In the genomic region with DNA sequence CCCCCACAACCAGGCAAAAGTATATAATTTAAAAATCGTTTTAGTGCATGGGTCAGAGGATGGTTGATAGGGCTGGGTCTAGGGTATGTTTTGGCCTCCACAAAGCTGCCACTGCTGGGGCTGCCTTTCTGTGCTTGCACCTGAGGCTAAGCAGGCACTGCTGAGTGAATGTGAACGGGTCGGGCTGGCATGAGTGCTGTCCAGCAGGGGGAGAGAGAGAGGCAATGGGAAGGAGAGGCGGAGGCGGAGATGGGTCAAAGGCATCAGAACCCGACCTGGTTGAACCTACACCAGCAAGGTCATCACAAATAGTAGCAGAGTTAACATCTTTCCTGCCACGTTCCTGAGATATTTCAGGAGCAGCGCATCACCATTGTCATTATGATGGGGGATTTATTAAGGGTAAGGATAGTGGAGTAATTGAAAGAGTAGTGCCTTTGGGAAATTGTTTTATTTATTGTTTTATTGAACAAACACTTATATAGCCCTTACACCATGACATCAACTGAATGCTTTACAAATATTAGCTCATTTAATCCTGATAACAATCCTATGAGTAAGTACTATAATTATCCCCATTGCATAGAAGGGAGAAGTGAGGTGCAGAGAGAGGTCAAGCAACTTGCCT, we compare ENCODE assay signal across 9 cellular contexts. TPM values are rescaled to one million over a fixed set of nuclear protein-coding genes. Genes with fewer than 3 reads are reported as not detected.
DNase-seq lines count a peak whose midpoint lies in the region; ATAC-seq and TF ChIP-seq lines count a peak whose summit lies in the region.
"Had no signal": no experiment of that assay in that cellular context is flagged by ENCODE, and none has a peak within 500 bp of the region (broad histone marks: within the 10 kb centered on the region; RNA-seq: fewer than 3 reads in every experiment).

No MANE protein-coding gene starts in this region.

- no peaks in the 10 kb centered on the region for H3K36me3 Mint-ChIP-seq in T-helper 2 cell treated with Interferon-gamma antibody and Interleukin-4, amounts not matched to agents 5 μg/mL and 100 μg/mL, for 36 hours (ENCODE audit: low read depth)
- H3K36me3 Mint-ChIP-seq: memory B cell had no signal

- no CpG with 5 or more reads among the region's 8 CpGs for WGBS in iPS DF 6.9 (ENCODE audit: insufficient coverage, insufficient read length)

- ATAC-seq in HG03159 (IDR thresholded peaks at IDR 0.05; ENCODE audit: unreplicated experiment), result peak; percentile 87
- ATAC-seq in Panc1, result peak; percentile 65; the same call in 1 of the 2 replicates
- ATAC-seq in HG03439 (IDR thresholded peaks at IDR 0.05; ENCODE audit: unreplicated experiment), result no peak
- ATAC-seq in GM21619 (IDR thresholded peaks at IDR 0.05; ENCODE audit: unreplicated experiment), result no peak

- H3K36me3 ChIP-seq in Panc1 (ENCODE audit: control insufficient read depth, insufficient read depth, low read length) (no peaks in the 10 kb centered on the region), iPS DF 6.9 (ENCODE audit: control insufficient read depth, insufficient read depth, low read length) (no peaks in the 10 kb centered on the region)

- H3K4me1 ChIP-seq in Panc1 (ENCODE audit: control insufficient read depth, insufficient read depth, low read length), result no peaks in the 10 kb centered on the region
- H3K4me1 ChIP-seq in iPS DF 6.9 (ENCODE audit: control insufficient read depth, insufficient read depth, low read length), result peaks cover 4% of the 10 kb centered on the region; the same call in 1 of the 2 replicates

- H3K4me3 ChIP-seq in Panc1 (ENCODE audit: low read depth in 2 of 2, low read length in 2 of 2) (no peak overlapping the region), iPS DF 6.9 (ENCODE audit: low read length) (no peak overlapping the region)

- peaks cover 14% of the 10 kb centered on the region for H3K27me3 Mint-ChIP-seq in T-helper 2 cell treated with Interferon-gamma antibody and Interleukin-4, amounts not matched to agents 5 μg/mL and 100 μg/mL, for 36 hours (ENCODE audit: low read depth)

- no TSS peak for BruUV-seq in Panc1 (replicated peaks; lab: Mats Ljungman, UMichigan)

- DNase-seq in NCI-H2196 (lab: John Stamatoyannopoulos, UW; ENCODE audit: unreplicated experiment), result peak; percentile 34
- DNase-seq in NCI-H2196 treated with DMSO at 0.1 percent for 48 hours (lab: John Stamatoyannopoulos, UW; ENCODE audit: unreplicated experiment), result no peak
- no peak for DNase-seq in Panc1 (ENCODE audit: low read depth, low spot score)
- DNase-seq in iPS DF 6.9 (ENCODE audit: low read depth, low spot score), result peak; percentile 50
- DNase-seq in T-helper 2 cell treated with Interferon-gamma antibody and Interleukin-4, amounts not matched to agents 5 μg/mL and 100 μg/mL, for 36 hours (ENCODE audit: low spot score), result no peak

- peaks cover 7% of the 10 kb centered on the region; the same call in 1 of the 2 replicates for H3K27me3 ChIP-seq in Panc1 (ENCODE audit: control insufficient read depth, insufficient read depth, low read length)
- no peaks in the 10 kb centered on the region; the same call in 1 of the 2 replicates for H3K27me3 ChIP-seq in iPS DF 6.9 (ENCODE audit: control insufficient read depth, insufficient read depth, low read length)

- in situ Hi-C loops in Panc1 (cut with HindIII; ENCODE audit: low pct_unique_long_range_greater_than_20kb, low sequenced_read_pairs), result no loop called here

- no peak overlapping the region for H3K4me3 Mint-ChIP-seq in T-helper 2 cell treated with Interferon-gamma antibody and Interleukin-4, amounts not matched to agents 5 μg/mL and 100 μg/mL, for 36 hours
- H3K4me3 Mint-ChIP-seq: memory B cell had no signal

- no peak overlapping the region for H3K27ac ChIP-seq in Panc1 (ENCODE audit: low read length)
- H3K27ac ChIP-seq in iPS DF 6.9 (ENCODE audit: low read length), result no peak overlapping the region

- no peak overlapping the region for H3K27ac Mint-ChIP-seq in T-helper 2 cell treated with Interferon-gamma antibody and Interleukin-4, amounts not matched to agents 5 μg/mL and 100 μg/mL, for 36 hours
- H3K27ac Mint-ChIP-seq: memory B cell had no signal

- no peaks in the 10 kb centered on the region for H3K4me1 Mint-ChIP-seq in T-helper 2 cell treated with Interferon-gamma antibody and Interleukin-4, amounts not matched to agents 5 μg/mL and 100 μg/mL, for 36 hours (ENCODE audit: low read depth)
- H3K4me1 Mint-ChIP-seq: memory B cell had no signal

- H3K9me3 ChIP-seq in Panc1 (ENCODE audit: control insufficient read depth, insufficient read depth, low read depth, low read length), result no peaks in the 10 kb centered on the region
- no peaks in the 10 kb centered on the region for H3K9me3 ChIP-seq in iPS DF 6.9 (ENCODE audit: control insufficient read depth, insufficient read depth, low read length)

- intact Hi-C loops in Panc1 (cut with micrococcal nuclease; ENCODE audit: unreplicated experiment), result no loop called here

- POLR2A ChIA-PET in Panc1 (lab: Charles Lee), result no interaction called here

- H3K9me3 Mint-ChIP-seq in T-helper 2 cell treated with Interferon-gamma antibody and Interleukin-4, amounts not matched to agents 5 μg/mL and 100 μg/mL, for 36 hours, result no peaks in the 10 kb centered on the region

- CTCF ChIA-PET in Panc1 (lab: Charles Lee), result no interaction called here

- peak; percentile 61 for TF ChIP-seq CTCF in Panc1 (IDR thresholded peaks at IDR 0.05)

RNA-seq across cellular contexts. Expression of gene NRXN3, which starts 5.8 kb away (rescaled TPM):
- not detected for total RNA-seq in Panc1 (2021; ENCODE audit: unreplicated experiment)
- not detected for polyA plus RNA-seq in Panc1 (2012; ENCODE audit: insufficient read length)

Comparison
In these comparisons a context has a peak if more than half of its experiments do, and no peak if none do; other contexts are left out.
1. DNase-seq: peak in NCI-H2196 (single experiment) and iPS DF 6.9 (single experiment); none in NCI-H2196 treated with DMSO at 0.1 percent for 48 hours (single experiment), Panc1 (single experiment) and T-helper 2 cell treated with Interferon-gamma antibody and Interleukin-4, amounts not matched to agents 5 μg/mL and 100 μg/mL, for 36 hours (single experiment).
2. ATAC-seq: peak in HG03159 (single experiment) and Panc1 (single experiment); none in HG03439 (single experiment) and GM21619 (single experiment).